ENCODE assay signal across 1 cellular context in the genomic region with DNA sequence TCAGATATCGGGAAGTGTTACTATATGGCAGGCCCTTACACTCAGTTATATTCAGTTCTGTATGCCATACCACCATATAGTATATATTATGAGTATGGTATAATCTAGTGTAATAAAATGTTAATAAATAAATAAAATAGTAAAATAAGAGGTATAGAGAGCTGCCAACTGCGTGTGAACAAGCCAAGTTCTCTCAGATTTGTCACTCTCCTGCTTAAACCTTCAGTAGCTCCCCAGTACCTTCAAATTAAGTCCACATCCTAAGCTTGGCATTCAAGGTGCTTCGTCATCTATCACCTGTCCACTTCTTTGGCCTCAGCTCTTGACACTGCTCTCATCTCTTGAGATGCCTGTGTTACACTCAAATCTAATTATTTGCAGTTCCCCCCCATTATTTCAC.
TF ChIP-seq lines count a peak whose summit lies in the region.

No MANE protein-coding gene starts in this region.

TF ChIP-seq in WTC11, 78 proteins besides CTCF, POLR2A, EP300 and RAD21 (continued from another document):
- TF ChIP-seq, protein P1, sequence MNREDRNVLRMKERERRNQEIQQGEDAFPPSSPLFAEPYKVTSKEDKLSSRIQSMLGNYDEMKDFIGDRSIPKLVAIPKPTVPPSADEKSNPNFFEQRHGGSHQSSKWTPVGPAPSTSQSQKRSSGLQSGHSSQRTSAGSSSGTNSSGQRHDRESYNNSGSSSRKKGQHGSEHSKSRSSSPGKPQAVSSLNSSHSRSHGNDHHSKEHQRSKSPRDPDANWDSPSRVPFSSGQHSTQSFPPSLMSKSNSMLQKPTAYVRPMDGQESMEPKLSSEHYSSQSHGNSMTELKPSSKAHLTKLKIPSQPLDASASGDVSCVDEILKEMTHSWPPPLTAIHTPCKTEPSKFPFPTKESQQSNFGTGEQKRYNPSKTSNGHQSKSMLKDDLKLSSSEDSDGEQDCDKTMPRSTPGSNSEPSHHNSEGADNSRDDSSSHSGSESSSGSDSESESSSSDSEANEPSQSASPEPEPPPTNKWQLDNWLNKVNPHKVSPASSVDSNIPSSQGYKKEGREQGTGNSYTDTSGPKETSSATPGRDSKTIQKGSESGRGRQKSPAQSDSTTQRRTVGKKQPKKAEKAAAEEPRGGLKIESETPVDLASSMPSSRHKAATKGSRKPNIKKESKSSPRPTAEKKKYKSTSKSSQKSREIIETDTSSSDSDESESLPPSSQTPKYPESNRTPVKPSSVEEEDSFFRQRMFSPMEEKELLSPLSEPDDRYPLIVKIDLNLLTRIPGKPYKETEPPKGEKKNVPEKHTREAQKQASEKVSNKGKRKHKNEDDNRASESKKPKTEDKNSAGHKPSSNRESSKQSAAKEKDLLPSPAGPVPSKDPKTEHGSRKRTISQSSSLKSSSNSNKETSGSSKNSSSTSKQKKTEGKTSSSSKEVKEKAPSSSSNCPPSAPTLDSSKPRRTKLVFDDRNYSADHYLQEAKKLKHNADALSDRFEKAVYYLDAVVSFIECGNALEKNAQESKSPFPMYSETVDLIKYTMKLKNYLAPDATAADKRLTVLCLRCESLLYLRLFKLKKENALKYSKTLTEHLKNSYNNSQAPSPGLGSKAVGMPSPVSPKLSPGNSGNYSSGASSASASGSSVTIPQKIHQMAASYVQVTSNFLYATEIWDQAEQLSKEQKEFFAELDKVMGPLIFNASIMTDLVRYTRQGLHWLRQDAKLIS (CRISPR knock-in tag; IDR thresholded peaks at IDR 0.05; ENCODE audit: borderline replicate concordance), result no peak
- TF ChIP-seq GRHL2 (CRISPR knock-in tag; IDR thresholded peaks at IDR 0.05; ENCODE audit: insufficient replicate concordance, severe bottlenecking), result no peak
- no peak for TF ChIP-seq ZNF121 (CRISPR knock-in tag; IDR thresholded peaks at IDR 0.05)
